30 cellular contexts compared by ENCODE assay signal in genomic region chrX:42276982-42277690, GRCh38.
"Had no signal": no experiment of that assay in that cellular context is flagged by ENCODE, and none has a peak within 500 bp of the region (broad histone marks: within the 10 kb centered on the region; RNA-seq: fewer than 3 reads in every experiment).

No MANE protein-coding gene starts in this region.

- H3K27me3 ChIP-seq: body of pancreas, esophagus squamous epithelium, neutrophil, right atrium auricular region, tibial nerve had no signal

- H3K9me3 Mint-ChIP-seq: activated naive CD4-positive, alpha-beta T cell treated with anti-CD3 and anti-CD28 coated beads for 36 hours; activated naive CD8-positive, alpha-beta T cell treated with anti-CD3 and anti-CD28 coated beads for 36 hours; activated T-cell treated with anti-CD3 and anti-CD28 coated beads, Interleukin-2, amount 50 U/mL, for 72 hours; nephron progenitor cell had no signal

- H3K4me1 Mint-ChIP-seq: activated naive CD8-positive, alpha-beta T cell treated with anti-CD3 and anti-CD28 coated beads for 36 hours; mesothelial cell of epicardium; naive B cell; nephron progenitor cell had no signal

- DNase-seq: activated CD4-positive, alpha-beta T cell treated with anti-CD3 and anti-CD28 coated beads for 4 hours; activated CD4-positive, alpha-beta T cell treated with anti-CD3 and anti-CD28 coated beads, Interleukin-2, amount 50 U/mL, for 4 hours; activated effector memory CD4-positive, alpha-beta T cell treated with Interleukin-2 at 50 U/mL for 16 hours; activated naive CD4-positive, alpha-beta T cell treated with anti-CD3 and anti-CD28 coated beads for 36 hours; activated naive CD8-positive, alpha-beta T cell treated with anti-CD3 and anti-CD28 coated beads for 36 hours; activated T-cell treated with anti-CD3 and anti-CD28 coated beads for 4 hours; activated T-cell treated with anti-CD3 and anti-CD28 coated beads, Interleukin-2, amount 50 U/mL, for 72 hours; adrenal gland; aorta; body of pancreas; dermis blood vessel endothelial cell; effector CD4-positive, alpha-beta T cell; esophagus squamous epithelium; foreskin melanocyte; heart right ventricle; left cardiac atrium; mammary epithelial cell; naive B cell; nephron progenitor cell; psoas muscle; stimulated activated CD4-positive, alpha-beta T cell treated with anti-CD3 and anti-CD28 coated beads, Interleukin-15, amount 100 ng/mL, for 24 hours; stimulated activated CD4-positive, alpha-beta T cell treated with anti-CD3 and anti-CD28 coated beads, Interleukin-2, amount 100 ng/mL, for 24 hours; stimulated activated naive CD4-positive, alpha-beta T cell had no signal

- H3K9me3 ChIP-seq: adrenal gland, body of pancreas, esophagus squamous epithelium, heart right ventricle, neutrophil, psoas muscle, right atrium auricular region, tibial nerve had no signal

- H3K36me3 ChIP-seq: adrenal gland, esophagus squamous epithelium, heart right ventricle, neutrophil, right atrium auricular region, tibial nerve had no signal

- ATAC-seq: activated T-cell treated with anti-CD3 and anti-CD28 coated beads, Interleukin-2, amount 50 U/mL, for 72 hours; body of pancreas; heart right ventricle; left cardiac atrium; psoas muscle had no signal

- H3K27ac ChIP-seq: adrenal gland, body of pancreas, esophagus squamous epithelium, heart right ventricle, neutrophil, psoas muscle, right atrium auricular region, tibial nerve, VCaP had no signal

- H3K27ac Mint-ChIP-seq: activated naive CD4-positive, alpha-beta T cell treated with anti-CD3 and anti-CD28 coated beads for 36 hours; activated naive CD8-positive, alpha-beta T cell treated with anti-CD3 and anti-CD28 coated beads for 36 hours; activated T-cell treated with anti-CD3 and anti-CD28 coated beads, Interleukin-2, amount 50 U/mL, for 72 hours; mesothelial cell of epicardium; nephron progenitor cell had no signal

- H3K36me3 Mint-ChIP-seq: activated naive CD8-positive, alpha-beta T cell treated with anti-CD3 and anti-CD28 coated beads for 36 hours; mesothelial cell of epicardium; naive B cell had no signal

- H3K4me1 ChIP-seq: adrenal gland, body of pancreas, esophagus squamous epithelium, heart right ventricle, psoas muscle, right atrium auricular region, tibial nerve had no signal

- FAIRE-seq: colon, TTC549 had no signal

- H3K4me3 Mint-ChIP-seq: activated naive CD4-positive, alpha-beta T cell treated with anti-CD3 and anti-CD28 coated beads for 36 hours; activated naive CD8-positive, alpha-beta T cell treated with anti-CD3 and anti-CD28 coated beads for 36 hours; activated T-cell treated with anti-CD3 and anti-CD28 coated beads, Interleukin-2, amount 50 U/mL, for 72 hours; mesothelial cell of epicardium; naive B cell; nephron progenitor cell had no signal

- H3K4me3 ChIP-seq: adrenal gland, body of pancreas, esophagus squamous epithelium, heart right ventricle, psoas muscle, right atrium auricular region, tibial nerve had no signal

- H3K27me3 Mint-ChIP-seq: activated naive CD8-positive, alpha-beta T cell treated with anti-CD3 and anti-CD28 coated beads for 36 hours had no signal
